In genomic region chr19:12996542-12997094, GRCh38 we compare ENCODE assay signal across 1 cellular context.
A peak's percentile ranks its signal among the peaks of the same experiment; 100 is the strongest.
TF ChIP-seq lines count a peak whose summit lies in the region.

No MANE protein-coding gene starts in this region.

TF ChIP-seq in HepG2, 621 proteins besides CTCF, POLR2A, EP300 and RAD21 (continued from another document and continues in another):
- TF ChIP-seq, protein P1, sequence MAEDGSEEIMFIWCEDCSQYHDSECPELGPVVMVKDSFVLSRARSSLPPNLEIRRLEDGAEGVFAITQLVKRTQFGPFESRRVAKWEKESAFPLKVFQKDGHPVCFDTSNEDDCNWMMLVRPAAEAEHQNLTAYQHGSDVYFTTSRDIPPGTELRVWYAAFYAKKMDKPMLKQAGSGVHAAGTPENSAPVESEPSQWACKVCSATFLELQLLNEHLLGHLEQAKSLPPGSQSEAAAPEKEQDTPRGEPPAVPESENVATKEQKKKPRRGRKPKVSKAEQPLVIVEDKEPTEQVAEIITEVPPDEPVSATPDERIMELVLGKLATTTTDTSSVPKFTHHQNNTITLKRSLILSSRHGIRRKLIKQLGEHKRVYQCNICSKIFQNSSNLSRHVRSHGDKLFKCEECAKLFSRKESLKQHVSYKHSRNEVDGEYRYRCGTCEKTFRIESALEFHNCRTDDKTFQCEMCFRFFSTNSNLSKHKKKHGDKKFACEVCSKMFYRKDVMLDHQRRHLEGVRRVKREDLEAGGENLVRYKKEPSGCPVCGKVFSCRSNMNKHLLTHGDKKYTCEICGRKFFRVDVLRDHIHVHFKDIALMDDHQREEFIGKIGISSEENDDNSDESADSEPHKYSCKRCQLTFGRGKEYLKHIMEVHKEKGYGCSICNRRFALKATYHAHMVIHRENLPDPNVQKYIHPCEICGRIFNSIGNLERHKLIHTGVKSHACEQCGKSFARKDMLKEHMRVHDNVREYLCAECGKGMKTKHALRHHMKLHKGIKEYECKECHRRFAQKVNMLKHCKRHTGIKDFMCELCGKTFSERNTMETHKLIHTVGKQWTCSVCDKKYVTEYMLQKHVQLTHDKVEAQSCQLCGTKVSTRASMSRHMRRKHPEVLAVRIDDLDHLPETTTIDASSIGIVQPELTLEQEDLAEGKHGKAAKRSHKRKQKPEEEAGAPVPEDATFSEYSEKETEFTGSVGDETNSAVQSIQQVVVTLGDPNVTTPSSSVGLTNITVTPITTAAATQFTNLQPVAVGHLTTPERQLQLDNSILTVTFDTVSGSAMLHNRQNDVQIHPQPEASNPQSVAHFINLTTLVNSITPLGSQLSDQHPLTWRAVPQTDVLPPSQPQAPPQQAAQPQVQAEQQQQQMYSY (CRISPR knock-in tag; IDR thresholded peaks at IDR 0.05): no peak
- TF ChIP-seq, protein P2, sequence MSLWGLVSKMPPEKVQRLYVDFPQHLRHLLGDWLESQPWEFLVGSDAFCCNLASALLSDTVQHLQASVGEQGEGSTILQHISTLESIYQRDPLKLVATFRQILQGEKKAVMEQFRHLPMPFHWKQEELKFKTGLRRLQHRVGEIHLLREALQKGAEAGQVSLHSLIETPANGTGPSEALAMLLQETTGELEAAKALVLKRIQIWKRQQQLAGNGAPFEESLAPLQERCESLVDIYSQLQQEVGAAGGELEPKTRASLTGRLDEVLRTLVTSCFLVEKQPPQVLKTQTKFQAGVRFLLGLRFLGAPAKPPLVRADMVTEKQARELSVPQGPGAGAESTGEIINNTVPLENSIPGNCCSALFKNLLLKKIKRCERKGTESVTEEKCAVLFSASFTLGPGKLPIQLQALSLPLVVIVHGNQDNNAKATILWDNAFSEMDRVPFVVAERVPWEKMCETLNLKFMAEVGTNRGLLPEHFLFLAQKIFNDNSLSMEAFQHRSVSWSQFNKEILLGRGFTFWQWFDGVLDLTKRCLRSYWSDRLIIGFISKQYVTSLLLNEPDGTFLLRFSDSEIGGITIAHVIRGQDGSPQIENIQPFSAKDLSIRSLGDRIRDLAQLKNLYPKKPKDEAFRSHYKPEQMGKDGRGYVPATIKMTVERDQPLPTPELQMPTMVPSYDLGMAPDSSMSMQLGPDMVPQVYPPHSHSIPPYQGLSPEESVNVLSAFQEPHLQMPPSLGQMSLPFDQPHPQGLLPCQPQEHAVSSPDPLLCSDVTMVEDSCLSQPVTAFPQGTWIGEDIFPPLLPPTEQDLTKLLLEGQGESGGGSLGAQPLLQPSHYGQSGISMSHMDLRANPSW (CRISPR knock-in tag; IDR thresholded peaks at IDR 0.05; ENCODE audit: borderline replicate concordance): no peak
- TF ChIP-seq, protein P3, sequence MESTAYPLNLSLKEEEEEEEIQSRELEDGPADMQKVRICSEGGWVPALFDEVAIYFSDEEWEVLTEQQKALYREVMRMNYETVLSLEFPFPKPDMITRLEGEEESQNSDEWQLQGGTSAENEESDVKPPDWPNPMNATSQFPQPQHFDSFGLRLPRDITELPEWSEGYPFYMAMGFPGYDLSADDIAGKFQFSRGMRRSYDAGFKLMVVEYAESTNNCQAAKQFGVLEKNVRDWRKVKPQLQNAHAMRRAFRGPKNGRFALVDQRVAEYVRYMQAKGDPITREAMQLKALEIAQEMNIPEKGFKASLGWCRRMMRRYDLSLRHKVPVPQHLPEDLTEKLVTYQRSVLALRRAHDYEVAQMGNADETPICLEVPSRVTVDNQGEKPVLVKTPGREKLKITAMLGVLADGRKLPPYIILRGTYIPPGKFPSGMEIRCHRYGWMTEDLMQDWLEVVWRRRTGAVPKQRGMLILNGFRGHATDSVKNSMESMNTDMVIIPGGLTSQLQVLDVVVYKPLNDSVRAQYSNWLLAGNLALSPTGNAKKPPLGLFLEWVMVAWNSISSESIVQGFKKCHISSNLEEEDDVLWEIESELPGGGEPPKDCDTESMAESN (CRISPR knock-in tag; conservative IDR thresholded peaks at IDR 0.05): no peak
- TF ChIP-seq MEIS1 (CRISPR knock-in tag; IDR thresholded peaks at IDR 0.05; ENCODE audit: borderline replicate concordance) (peak; percentile 73; the same call in 1 of the 2 replicates), DMTF1 (CRISPR knock-in tag; IDR thresholded peaks at IDR 0.05) (no peak), CBFB (CRISPR knock-in tag; IDR thresholded peaks at IDR 0.05) (peak; percentile 61; the same call in 1 of the 2 replicates), NCOA5 (CRISPR knock-in tag; IDR thresholded peaks at IDR 0.05) (no peak), GLI4 (CRISPR knock-in tag; IDR thresholded peaks at IDR 0.05; ENCODE audit: borderline replicate concordance) (peak; percentile 83; the same call in 1 of the 2 replicates), TEAD3 (CRISPR knock-in tag; optimal IDR thresholded peaks at IDR 0.05; ENCODE audit: borderline replicate concordance) (peak; percentile 56), ZNF605 (CRISPR knock-in tag; IDR thresholded peaks at IDR 0.05) (no peak), FOSL2 (CRISPR knock-in tag; IDR thresholded peaks at IDR 0.05) (0 out of 2 replicates have a peak, but pooled peaks have one; percentile 14), ZNF816 (CRISPR knock-in tag; IDR thresholded peaks at IDR 0.05; ENCODE audit: borderline replicate concordance) (no peak), ZNF800 (CRISPR knock-in tag; IDR thresholded peaks at IDR 0.05) (peak; percentile 83; the same call in 1 of the 2 replicates), IRF2 (CRISPR knock-in tag; IDR thresholded peaks at IDR 0.05) (0 out of 2 replicates have a peak, but pooled peaks have one; percentile 28), PATZ1 (CRISPR knock-in tag; IDR thresholded peaks at IDR 0.05) (peak; percentile 56), HNRNPL (IDR thresholded peaks at IDR 0.05; ENCODE audit: low read depth, low read length) (peak; percentile 66), ZNF839 (CRISPR knock-in tag; IDR thresholded peaks at IDR 0.05; ENCODE audit: borderline replicate concordance) (peak; percentile 68; the same call in 1 of the 2 replicates), HMG20A (CRISPR knock-in tag; IDR thresholded peaks at IDR 0.05; ENCODE audit: borderline replicate concordance) (no peak), GPN1 (CRISPR knock-in tag; IDR thresholded peaks at IDR 0.05; ENCODE audit: borderline replicate concordance) (no peak), BCL6 (CRISPR knock-in tag; IDR thresholded peaks at IDR 0.05) (peak; percentile 60), GATAD1 (CRISPR knock-in tag; IDR thresholded peaks at IDR 0.05) (no peak), HNF4G (IDR thresholded peaks at IDR 0.05; ENCODE audit: borderline replicate concordance, low read depth, low read length) (no peak; the same call in 1 of the 2 replicates), HNF4G (CRISPR knock-in tag; IDR thresholded peaks at IDR 0.05; ENCODE audit: borderline replicate concordance, low read depth) (no peak), ZNF616 (CRISPR knock-in tag; IDR thresholded peaks at IDR 0.05; ENCODE audit: low read depth) (no peak), ISL2 (CRISPR knock-in tag; IDR thresholded peaks at IDR 0.05) (peak; percentile 44; the same call in 1 of the 2 replicates), ZC3H13 (CRISPR knock-in tag; IDR thresholded peaks at IDR 0.05) (no peak), SPEN (CRISPR knock-in tag; IDR thresholded peaks at IDR 0.05; ENCODE audit: low read depth) (no peak; the same call in 1 of the 2 replicates), SUZ12 (IDR thresholded peaks at IDR 0.05; ENCODE audit: low read depth, low read length) (no peak), ZBTB7A (CRISPR knock-in tag; IDR thresholded peaks at IDR 0.05) (no peak)
- TF ChIP-seq, protein P4, sequence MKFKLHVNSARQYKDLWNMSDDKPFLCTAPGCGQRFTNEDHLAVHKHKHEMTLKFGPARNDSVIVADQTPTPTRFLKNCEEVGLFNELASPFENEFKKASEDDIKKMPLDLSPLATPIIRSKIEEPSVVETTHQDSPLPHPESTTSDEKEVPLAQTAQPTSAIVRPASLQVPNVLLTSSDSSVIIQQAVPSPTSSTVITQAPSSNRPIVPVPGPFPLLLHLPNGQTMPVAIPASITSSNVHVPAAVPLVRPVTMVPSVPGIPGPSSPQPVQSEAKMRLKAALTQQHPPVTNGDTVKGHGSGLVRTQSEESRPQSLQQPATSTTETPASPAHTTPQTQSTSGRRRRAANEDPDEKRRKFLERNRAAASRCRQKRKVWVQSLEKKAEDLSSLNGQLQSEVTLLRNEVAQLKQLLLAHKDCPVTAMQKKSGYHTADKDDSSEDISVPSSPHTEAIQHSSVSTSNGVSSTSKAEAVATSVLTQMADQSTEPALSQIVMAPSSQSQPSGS (CRISPR knock-in tag; IDR thresholded peaks at IDR 0.05): no peak; the same call in 1 of the 2 replicates
- TF ChIP-seq, protein P5, sequence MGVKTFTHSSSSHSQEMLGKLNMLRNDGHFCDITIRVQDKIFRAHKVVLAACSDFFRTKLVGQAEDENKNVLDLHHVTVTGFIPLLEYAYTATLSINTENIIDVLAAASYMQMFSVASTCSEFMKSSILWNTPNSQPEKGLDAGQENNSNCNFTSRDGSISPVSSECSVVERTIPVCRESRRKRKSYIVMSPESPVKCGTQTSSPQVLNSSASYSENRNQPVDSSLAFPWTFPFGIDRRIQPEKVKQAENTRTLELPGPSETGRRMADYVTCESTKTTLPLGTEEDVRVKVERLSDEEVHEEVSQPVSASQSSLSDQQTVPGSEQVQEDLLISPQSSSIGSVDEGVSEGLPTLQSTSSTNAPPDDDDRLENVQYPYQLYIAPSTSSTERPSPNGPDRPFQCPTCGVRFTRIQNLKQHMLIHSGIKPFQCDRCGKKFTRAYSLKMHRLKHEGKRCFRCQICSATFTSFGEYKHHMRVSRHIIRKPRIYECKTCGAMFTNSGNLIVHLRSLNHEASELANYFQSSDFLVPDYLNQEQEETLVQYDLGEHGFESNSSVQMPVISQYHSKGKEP (CRISPR knock-in tag; IDR thresholded peaks at IDR 0.05): no peak
- TF ChIP-seq, protein P6, sequence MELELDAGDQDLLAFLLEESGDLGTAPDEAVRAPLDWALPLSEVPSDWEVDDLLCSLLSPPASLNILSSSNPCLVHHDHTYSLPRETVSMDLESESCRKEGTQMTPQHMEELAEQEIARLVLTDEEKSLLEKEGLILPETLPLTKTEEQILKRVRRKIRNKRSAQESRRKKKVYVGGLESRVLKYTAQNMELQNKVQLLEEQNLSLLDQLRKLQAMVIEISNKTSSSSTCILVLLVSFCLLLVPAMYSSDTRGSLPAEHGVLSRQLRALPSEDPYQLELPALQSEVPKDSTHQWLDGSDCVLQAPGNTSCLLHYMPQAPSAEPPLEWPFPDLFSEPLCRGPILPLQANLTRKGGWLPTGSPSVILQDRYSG (CRISPR knock-in tag; IDR thresholded peaks at IDR 0.05): no peak
- TF ChIP-seq, protein P7, sequence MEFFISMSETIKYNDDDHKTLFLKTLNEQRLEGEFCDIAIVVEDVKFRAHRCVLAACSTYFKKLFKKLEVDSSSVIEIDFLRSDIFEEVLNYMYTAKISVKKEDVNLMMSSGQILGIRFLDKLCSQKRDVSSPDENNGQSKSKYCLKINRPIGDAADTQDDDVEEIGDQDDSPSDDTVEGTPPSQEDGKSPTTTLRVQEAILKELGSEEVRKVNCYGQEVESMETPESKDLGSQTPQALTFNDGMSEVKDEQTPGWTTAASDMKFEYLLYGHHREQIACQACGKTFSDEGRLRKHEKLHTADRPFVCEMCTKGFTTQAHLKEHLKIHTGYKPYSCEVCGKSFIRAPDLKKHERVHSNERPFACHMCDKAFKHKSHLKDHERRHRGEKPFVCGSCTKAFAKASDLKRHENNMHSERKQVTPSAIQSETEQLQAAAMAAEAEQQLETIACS (CRISPR knock-in tag; IDR thresholded peaks at IDR 0.05): peak; percentile 48; the same call in 1 of the 2 replicates
